ENCODE assay signal across 15 cellular contexts in the genomic region with DNA sequence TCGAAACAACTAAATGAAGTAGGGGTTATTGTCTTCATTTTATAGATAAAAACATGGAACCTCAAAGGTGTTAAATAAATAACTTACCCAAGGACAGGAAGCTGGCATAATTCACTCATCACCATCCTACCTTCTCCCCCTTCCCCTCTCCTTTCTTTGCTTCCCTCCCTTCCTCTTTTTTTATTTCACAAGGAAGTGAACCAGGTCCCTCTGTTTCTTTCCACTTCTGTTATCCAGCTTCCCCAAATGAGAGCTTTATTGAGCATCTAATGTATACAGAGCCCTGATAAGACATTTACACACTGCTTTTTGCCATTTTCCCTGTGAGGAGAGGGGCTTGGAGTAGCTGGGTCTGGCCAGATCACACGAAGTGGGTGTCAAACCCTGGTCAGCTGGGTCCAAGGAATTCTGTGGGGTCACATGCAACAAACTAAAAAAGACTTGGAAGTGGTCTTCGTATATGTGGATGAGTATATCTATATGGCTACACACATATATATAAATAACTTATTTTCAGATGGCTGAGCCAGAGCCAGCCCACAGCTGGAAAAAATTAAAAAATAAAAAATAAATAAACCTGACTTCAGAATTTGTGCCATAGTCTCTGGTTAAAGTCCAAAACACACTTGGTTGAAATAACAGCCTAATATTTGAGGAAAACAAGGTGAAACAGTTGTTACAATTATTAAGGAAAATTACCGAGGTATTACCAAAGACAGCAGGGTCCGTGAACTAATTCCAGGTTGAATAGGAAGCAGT. TPM values are rescaled to one million over a fixed set of nuclear protein-coding genes. Genes with fewer than 3 reads are reported as not detected.
DNase-seq lines count a peak whose midpoint lies in the region; ATAC-seq, FAIRE-seq and TF ChIP-seq lines count a peak whose summit lies in the region.
"Had no signal": no experiment of that assay in that cellular context is flagged by ENCODE, and none has a peak within 500 bp of the region (broad histone marks: within the 10 kb centered on the region; RNA-seq: fewer than 3 reads in every experiment).

No MANE protein-coding gene starts in this region.

- no peaks in the 10 kb centered on the region for H3K9me1 ChIP-seq in K562 (ENCODE audit: control insufficient read depth, insufficient read depth, low read length)

- no peak for ATAC-seq in heart left ventricle
- no peak for ATAC-seq in left cardiac atrium
- no peak for ATAC-seq in K562
- ATAC-seq: activated CD4-positive, CD25-positive, alpha-beta regulatory T cell treated with anti-CD3 and anti-CD28 coated beads, Interleukin-2, amount 50 U/mL, for 24 hours had no signal

- no peaks in the 10 kb centered on the region for H3K36me3 ChIP-seq in heart left ventricle
- H3K36me3 ChIP-seq in K562 (ENCODE audit: control insufficient read depth, insufficient read depth, low read length) = no peaks in the 10 kb centered on the region
- H3K36me3 ChIP-seq in muscle layer of duodenum (ENCODE audit: control insufficient read depth in 1 of 2, insufficient read depth in 2 of 2, low read length in 2 of 2) = no peaks in the 10 kb centered on the region
- no peaks in the 10 kb centered on the region for H3K36me3 ChIP-seq in uterus

- no peak overlapping the region for H3K9ac ChIP-seq in K562 (ENCODE audit: insufficient read depth in 1 of 2, low read depth in 2 of 2, low read length in 2 of 2)

- no peak for TF ChIP-seq RAD21 in K562 (CRISPR knock-in tag; conservative IDR thresholded peaks at IDR 0.05 in 1 of 2, IDR thresholded peaks at IDR 0.05 in 1 of 2)

- TF ChIP-seq POLR2A in heart left ventricle (IDR thresholded peaks at IDR 0.05) = no peak
- no peak for TF ChIP-seq POLR2A in K562 (conservative IDR thresholded peaks at IDR 0.05)
- no peak for TF ChIP-seq POLR2A in uterus (IDR thresholded peaks at IDR 0.05)

- H3K9me3 ChIP-seq in heart left ventricle (no peaks in the 10 kb centered on the region), K562 (replicated peaks; ENCODE audit: control insufficient read depth, insufficient read depth, low read depth, low read length) (no peaks in the 10 kb centered on the region), muscle layer of duodenum (ENCODE audit: control insufficient read depth in 1 of 2, low read length in 2 of 2) (no peaks in the 10 kb centered on the region), uterus (no peaks in the 10 kb centered on the region)

- TF ChIP-seq CTCF in heart left ventricle (IDR thresholded peaks at IDR 0.05) = no peak
- TF ChIP-seq CTCF in K562 (IDR thresholded peaks at IDR 0.05 in 2 of 3, conservative IDR thresholded peaks at IDR 0.05 in 1 of 3; ENCODE audit: insufficient read depth in 2 of 3, low read depth in 1 of 3, low read length in 3 of 3) = no peak
- TF ChIP-seq CTCF in uterus (IDR thresholded peaks at IDR 0.05) = no peak

- peak overlapping the region; percentile 27 to 79 (median 66) for H3K27ac ChIP-seq in heart left ventricle
- H3K27ac ChIP-seq in K562 (ENCODE audit: extremely low read depth, low read depth, low read length) = no peak overlapping the region
- peak overlapping the region; percentile 21 for H3K27ac ChIP-seq in muscle layer of duodenum (ENCODE audit: low read length)
- peak overlapping the region; percentile 75 for H3K27ac ChIP-seq in uterus

- DNase-seq in heart left ventricle = no peak
- DNase-seq in left cardiac atrium = no peak
- DNase-seq in K562 (ENCODE audit: extremely low read depth in 1 of 4, low spot score in 3 of 4) = no peak
- DNase-seq in uterus = no peak
- no peak for DNase-seq in cerebellar cortex (ENCODE audit: low spot score)
- no peak for DNase-seq in activated CD4-positive, alpha-beta memory T cell treated with anti-CD3 and anti-CD28 coated beads for 36 hours
- no peak for DNase-seq in DMS53 (lab: John Stamatoyannopoulos, UW)
- DNase-seq: central memory CD4-positive, alpha-beta T cell; islet precursor cell; KG1; nephron progenitor cell; stimulated activated naive CD4-positive, alpha-beta T cell had no signal

- H3K4me2 ChIP-seq in K562 (ENCODE audit: insufficient read depth, low read length) = no peak overlapping the region

- no peaks in the 10 kb centered on the region for H3K79me2 ChIP-seq in K562 (ENCODE audit: control insufficient read depth, insufficient read depth, low read length)

- in situ Hi-C loops in K562 (cut with MboI) = no loop called here

- CTCF ChIA-PET in K562 (lab: Yijun Ruan, JAX; ENCODE audit: low intra/inter-chr PET ratio) = no interaction called here
- CTCF ChIA-PET in activated CD4-positive, alpha-beta memory T cell treated with anti-CD3 and anti-CD28 coated beads for 36 hours (lab: Charles Lee) = no interaction called here

- H3K4me1 ChIP-seq in heart left ventricle = peaks cover 0 to 55% (median 28%) of the 10 kb centered on the region in 12 donors
- H3K4me1 ChIP-seq in K562 (replicated peaks in 1 of 2; ENCODE audit: control insufficient read depth in 2 of 2, insufficient read depth in 2 of 2, low read length in 2 of 2) = peaks cover 18 to 32% of the 10 kb centered on the region in 2 experiments
- H3K4me1 ChIP-seq in muscle layer of duodenum (ENCODE audit: control insufficient read depth in 1 of 2, insufficient read depth in 2 of 2, low read length in 2 of 2) = peaks cover 7 to 8% of the 10 kb centered on the region in 2 donors
- peaks cover 0 to 11% of the 10 kb centered on the region in 2 donors for H3K4me1 ChIP-seq in uterus

- WGBS in heart left ventricle, 4 donors = 87 to 94% (median 87%) methylated on average over 5 of the region's 5 CpGs
- 72% methylated on average over 5 of the region's 5 CpGs for WGBS in K562 (ENCODE audit: insufficient coverage, low coverage, missing lambda C conversion rate)

- no peak overlapping the region for H3K4me3 Mint-ChIP-seq in activated CD4-positive, alpha-beta memory T cell treated with anti-CD3 and anti-CD28 coated beads for 36 hours
- H3K4me3 Mint-ChIP-seq: nephron progenitor cell had no signal

- H3K4me3 ChIP-seq in heart left ventricle (no peak overlapping the region), K562 (no peak overlapping the region), muscle layer of duodenum (ENCODE audit: low read depth in 1 of 2, low read length in 2 of 2) (no peak overlapping the region), uterus (no peak overlapping the region)

- H3K9me3 Mint-ChIP-seq in activated CD4-positive, alpha-beta memory T cell treated with anti-CD3 and anti-CD28 coated beads for 36 hours = no peaks in the 10 kb centered on the region
- H3K9me3 Mint-ChIP-seq: nephron progenitor cell had no signal

- no TSS peak for BruUV-seq in K562 (replicated peaks; lab: Mats Ljungman, UMichigan)

- POLR2A ChIA-PET in K562 (lab: Yijun Ruan, JAX) = interaction anchor here (2.6 kb wide), 1 partner anchor 12 kb away, joined by 10 read pairs; no protein-coding TSS in a partner anchor
- POLR2A ChIA-PET in activated CD4-positive, alpha-beta memory T cell treated with anti-CD3 and anti-CD28 coated beads for 36 hours (lab: Charles Lee) = no interaction called here

- H3K27ac Mint-ChIP-seq in activated CD4-positive, alpha-beta memory T cell treated with anti-CD3 and anti-CD28 coated beads for 36 hours = no peak overlapping the region

- FAIRE-seq in K562 (lab: Jason Lieb, UNC) = no peak
- FAIRE-seq: GM12891 had no signal

- no peak overlapping the region for H2AFZ ChIP-seq in K562 (ENCODE audit: low read depth, low read length)

- intact Hi-C loops in heart left ventricle (cut with DNase I) (loop anchor here in 5 of 10 donors (5.0 kb wide), 2 partner anchors 44 to 49 kb away; partner anchors contain the start of gene FOSL2 (in 4 of the 5)), left cardiac atrium (cut with DNase I) (no loop called here), K562 (cut with micrococcal nuclease) (loop anchor here (2.0 kb wide), 1 partner anchor 49 kb away; the partner anchor contains the start of gene FOSL2), uterus (cut with DNase I; ENCODE audit: low total_unique reads) (no loop called here)
- intact Hi-C loops in activated CD4-positive, alpha-beta memory T cell treated with anti-CD3 and anti-CD28 coated beads for 36 hours (cut with micrococcal nuclease) = no loop called here

- no peaks in the 10 kb centered on the region for H3K36me3 Mint-ChIP-seq in activated CD4-positive, alpha-beta memory T cell treated with anti-CD3 and anti-CD28 coated beads for 36 hours

- H3K4me1 Mint-ChIP-seq in activated CD4-positive, alpha-beta memory T cell treated with anti-CD3 and anti-CD28 coated beads for 36 hours (ENCODE audit: low read depth) = peaks cover 15% of the 10 kb centered on the region

- no peaks in the 10 kb centered on the region for H3K27me3 Mint-ChIP-seq in activated CD4-positive, alpha-beta memory T cell treated with anti-CD3 and anti-CD28 coated beads for 36 hours

- H3K27me3 ChIP-seq in heart left ventricle = no peaks in the 10 kb centered on the region
- H3K27me3 ChIP-seq in K562 (ENCODE audit: control insufficient read depth in 2 of 2, insufficient read depth in 2 of 2, low read length in 2 of 2) = no peaks in the 10 kb centered on the region
- no peaks in the 10 kb centered on the region for H3K27me3 ChIP-seq in muscle layer of duodenum (ENCODE audit: low read depth, low read length)
- H3K27me3 ChIP-seq in uterus = no peaks in the 10 kb centered on the region

- H4K20me1 ChIP-seq in K562 (replicated peaks; ENCODE audit: control insufficient read depth, insufficient read depth, low read length) = no peaks in the 10 kb centered on the region

- TF ChIP-seq EP300 in K562 (IDR thresholded peaks at IDR 0.05; ENCODE audit: low read length) = no peak

RNA-seq across cellular contexts. Expression of gene FOSL2, which starts 49.3 kb away (rescaled TPM):
- total RNA-seq in heart left ventricle (100 to 1,000 TPM in 2 of 9 donors, 10 to 100 TPM in 7; 26.2 to 144 (median 50.2) TPM), left cardiac atrium (100 to 1,000 TPM in 1 of 2 donors, 10 to 100 TPM in 1; 66.6 to 140 TPM), K562 (2014; rRNA removed) (0.86 and 1.4 TPM in 2 replicates), K562 (2014; rRNA removed; fragmentation: Illumina TruSeq; extraction: Trizol) (0.45 and 0.51 TPM in 2 replicates), K562 (2015; rRNA removed; fragmentation: Illumina TruSeq; extraction: Trizol) (1.4 and 1.6 TPM in 2 replicates), K562 (2021) (2.9 and 3.1 TPM in 2 replicates), uterus (100 to 1,000 TPM in 1 of 4 donors, 10 to 100 TPM in 3; 39.8 to 134 (median 58.7) TPM)
- polyA plus RNA-seq in heart left ventricle (10 to 100 TPM; 15.2 to 66.2 TPM), K562 (2011; rRNA removed) (0.31 and 0.57 TPM in 2 replicates), K562 (2014; fragmentation: Illumina TruSeq; extraction: Trizol) (0.80 and 0.86 TPM in 2 replicates), K562 (2014; fragmentation: Nextera tagmentation; extraction: Ambion mirVana) (under 1 TPM; 0.04 to 0.07 TPM), K562 (2014; rRNA removed) (0.88 and 0.91 TPM in 2 replicates)
- total RNA-seq in K562 (2011; cell fraction: chromatin; rRNA removed; ENCODE audit: low replicate concordance) = 0.77 and 2.2 TPM in 2 replicates
- total RNA-seq in K562 (2011; cell fraction: nucleolus; rRNA removed) = 1.4 and 1.5 TPM in 2 replicates
- total RNA-seq in K562 (2011; cell fraction: nucleoplasm; rRNA removed) = 0.99 and 1.5 TPM in 2 replicates
- polyA plus RNA-seq in K562 (2011; cell fraction: cytosol; rRNA removed) = 0.34 and 0.51 TPM in 2 replicates
- polyA plus RNA-seq in K562 (2011; cell fraction: nucleus; rRNA removed) = 0.77 and 1.00 TPM in 2 replicates
- polyA plus RNA-seq in K562 (2012) = 2.4 and 4.6 TPM in 2 replicates
- 0.35 and 0.51 TPM in 2 replicates for polyA minus RNA-seq in K562 (2011; rRNA and poly(A)+ RNA removed)
- 0.76 and 1.3 TPM in 2 replicates for polyA minus RNA-seq in K562 (2011; cell fraction: cytosol; rRNA and poly(A)+ RNA removed)
- polyA minus RNA-seq in K562 (2011; cell fraction: nucleus; rRNA and poly(A)+ RNA removed) = 1.1 and 1.4 TPM in 2 replicates
- 100 to 1,000 TPM; 172 to 182 TPM for total RNA-seq in activated CD4-positive, alpha-beta memory T cell treated with anti-CD3 and anti-CD28 coated beads for 36 hours

Comparison
In these comparisons a context has a peak if more than half of its experiments do, and no peak if none do; other contexts are left out.
1. RNA of gene FOSL2, which starts 49.3 kb away (total RNA-seq): 172 to 182 TPM in activated CD4-positive, alpha-beta memory T cell treated with anti-CD3 and anti-CD28 coated beads for 36 hours, 66.6 to 140 TPM in left cardiac atrium, 39.8 to 134 TPM in uterus and 26.2 to 144 TPM in heart left ventricle; 0.45 to 3.1 TPM in K562; every median in the first group is over 4 times any median in the second.